In the genomic region with DNA sequence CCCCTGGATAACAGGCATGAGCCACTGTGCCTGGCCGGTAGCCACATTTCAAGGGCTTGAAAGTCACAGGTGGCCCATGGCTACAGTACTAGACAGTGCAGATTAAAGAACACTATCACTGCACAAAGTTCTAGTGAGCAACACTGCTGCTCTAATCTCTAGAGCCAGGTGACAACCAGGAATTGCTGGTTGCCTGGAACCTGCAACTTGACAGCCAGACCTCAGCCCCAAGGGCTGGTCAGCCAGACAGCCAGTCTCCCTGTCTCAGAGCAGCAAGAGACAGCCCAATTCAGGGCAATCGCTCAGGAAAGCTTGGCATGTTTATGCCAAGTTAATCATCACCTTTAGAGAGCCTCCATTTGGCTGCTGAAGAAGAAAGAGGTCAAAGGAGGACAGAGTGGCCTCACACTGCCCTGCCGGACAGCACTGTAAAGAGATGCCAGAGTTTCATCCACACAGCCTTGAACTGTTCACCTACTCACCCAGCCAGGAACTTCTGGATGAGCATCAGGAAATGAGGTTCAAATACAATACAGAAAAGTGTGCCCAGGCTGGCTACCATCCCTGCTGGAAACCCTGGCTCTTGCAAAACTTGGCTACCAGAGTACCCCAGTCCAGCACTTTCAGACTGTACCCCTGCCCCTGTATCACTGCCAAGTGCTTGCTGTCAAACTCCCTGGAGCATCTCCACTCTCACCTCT, we compare ENCODE assay signal across 1 cellular context.
A peak's percentile ranks its signal among the peaks of the same experiment; 100 is the strongest.
TF ChIP-seq lines count a peak whose summit lies in the region.

No MANE protein-coding gene starts in this region.

TF ChIP-seq in HepG2, 621 proteins besides CTCF, POLR2A, EP300 and RAD21 (continued from another document and continues in another):
- TF ChIP-seq ZNF205 (CRISPR knock-in tag; IDR thresholded peaks at IDR 0.05) (peak; percentile 87; the same call in 1 of the 2 replicates), SETDB1 (CRISPR knock-in tag; IDR thresholded peaks at IDR 0.05; ENCODE audit: borderline replicate concordance) (no peak), BHLHE40 (IDR thresholded peaks at IDR 0.05; ENCODE audit: low read length) (no peak), MTA1 (CRISPR knock-in tag; IDR thresholded peaks at IDR 0.05; ENCODE audit: borderline replicate concordance) (peak; percentile 56), XBP1 (CRISPR knock-in tag; IDR thresholded peaks at IDR 0.05) (no peak), ZNF792 (CRISPR knock-in tag; IDR thresholded peaks at IDR 0.05) (peak; percentile 77; the same call in 1 of the 2 replicates), ELF3 (CRISPR knock-in tag; IDR thresholded peaks at IDR 0.05) (peak; percentile 95), ZNF547 (CRISPR knock-in tag; IDR thresholded peaks at IDR 0.05) (no peak), FOXJ3 (CRISPR knock-in tag; IDR thresholded peaks at IDR 0.05; ENCODE audit: borderline replicate concordance) (peak; percentile 81; the same call in 1 of the 2 replicates), ZNF644 (CRISPR knock-in tag; IDR thresholded peaks at IDR 0.05; ENCODE audit: low read depth) (peak; percentile 58), ZNF18 (CRISPR knock-in tag; IDR thresholded peaks at IDR 0.05; ENCODE audit: insufficient replicate concordance) (peak; percentile 15), KLF11 (CRISPR knock-in tag; IDR thresholded peaks at IDR 0.05) (peak; percentile 27; the same call in 1 of the 2 replicates), TARDBP (CRISPR knock-in tag; IDR thresholded peaks at IDR 0.05) (peak; percentile 92; the same call in 1 of the 2 replicates), ZBTB39 (CRISPR knock-in tag; IDR thresholded peaks at IDR 0.05) (no peak), DNMT3B (CRISPR knock-in tag; conservative IDR thresholded peaks at IDR 0.05) (0 out of 2 replicates have a peak, but pooled peaks have one; percentile 72), MIXL1 (CRISPR knock-in tag; IDR thresholded peaks at IDR 0.05) (peak; percentile 93), GATAD1 (CRISPR knock-in tag; IDR thresholded peaks at IDR 0.05) (peak; percentile 39; the same call in 1 of the 2 replicates), FOSL2 (CRISPR knock-in tag; IDR thresholded peaks at IDR 0.05) (peak; percentile 69), ZNF629 (CRISPR knock-in tag; conservative IDR thresholded peaks at IDR 0.05) (0 out of 2 replicates have a peak, but pooled peaks have one; percentile 18), ZNF615 (CRISPR knock-in tag; IDR thresholded peaks at IDR 0.05; ENCODE audit: borderline replicate concordance) (no peak), ZNF589 (CRISPR knock-in tag; conservative IDR thresholded peaks at IDR 0.05) (no peak), PBX3 (CRISPR knock-in tag; IDR thresholded peaks at IDR 0.05; ENCODE audit: borderline replicate concordance) (no peak), ZNF713 (CRISPR knock-in tag; IDR thresholded peaks at IDR 0.05) (no peak), RXRA (CRISPR knock-in tag; IDR thresholded peaks at IDR 0.05) (peak; percentile 100), HMGXB4 (CRISPR knock-in tag; IDR thresholded peaks at IDR 0.05; ENCODE audit: borderline replicate concordance in 1 of 2, low read depth in 1 of 2) (peak in 1 of 2 experiments; percentile 75; a peak in 1 of 4 replicates), ZNF543 (CRISPR knock-in tag; IDR thresholded peaks at IDR 0.05) (no peak), ZNF331 (CRISPR knock-in tag; IDR thresholded peaks at IDR 0.05) (peak; percentile 69), ZGPAT (CRISPR knock-in tag; IDR thresholded peaks at IDR 0.05) (peak; percentile 87), FOXP4 (CRISPR knock-in tag; IDR thresholded peaks at IDR 0.05) (peak; percentile 84), ELF1 (CRISPR knock-in tag; IDR thresholded peaks at IDR 0.05) (peak; percentile 42; the same call in 1 of the 2 replicates), CREB3 (CRISPR knock-in tag; IDR thresholded peaks at IDR 0.05) (no peak)
- TF ChIP-seq, protein P1, sequence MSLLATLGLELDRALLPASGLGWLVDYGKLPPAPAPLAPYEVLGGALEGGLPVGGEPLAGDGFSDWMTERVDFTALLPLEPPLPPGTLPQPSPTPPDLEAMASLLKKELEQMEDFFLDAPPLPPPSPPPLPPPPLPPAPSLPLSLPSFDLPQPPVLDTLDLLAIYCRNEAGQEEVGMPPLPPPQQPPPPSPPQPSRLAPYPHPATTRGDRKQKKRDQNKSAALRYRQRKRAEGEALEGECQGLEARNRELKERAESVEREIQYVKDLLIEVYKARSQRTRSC (CRISPR knock-in tag; IDR thresholded peaks at IDR 0.05; ENCODE audit: low read depth) = no peak
- TF ChIP-seq, protein P2, sequence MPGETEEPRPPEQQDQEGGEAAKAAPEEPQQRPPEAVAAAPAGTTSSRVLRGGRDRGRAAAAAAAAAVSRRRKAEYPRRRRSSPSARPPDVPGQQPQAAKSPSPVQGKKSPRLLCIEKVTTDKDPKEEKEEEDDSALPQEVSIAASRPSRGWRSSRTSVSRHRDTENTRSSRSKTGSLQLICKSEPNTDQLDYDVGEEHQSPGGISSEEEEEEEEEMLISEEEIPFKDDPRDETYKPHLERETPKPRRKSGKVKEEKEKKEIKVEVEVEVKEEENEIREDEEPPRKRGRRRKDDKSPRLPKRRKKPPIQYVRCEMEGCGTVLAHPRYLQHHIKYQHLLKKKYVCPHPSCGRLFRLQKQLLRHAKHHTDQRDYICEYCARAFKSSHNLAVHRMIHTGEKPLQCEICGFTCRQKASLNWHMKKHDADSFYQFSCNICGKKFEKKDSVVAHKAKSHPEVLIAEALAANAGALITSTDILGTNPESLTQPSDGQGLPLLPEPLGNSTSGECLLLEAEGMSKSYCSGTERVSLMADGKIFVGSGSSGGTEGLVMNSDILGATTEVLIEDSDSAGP (CRISPR knock-in tag; IDR thresholded peaks at IDR 0.05; ENCODE audit: borderline replicate concordance) = peak; percentile 53
- TF ChIP-seq, protein P3, sequence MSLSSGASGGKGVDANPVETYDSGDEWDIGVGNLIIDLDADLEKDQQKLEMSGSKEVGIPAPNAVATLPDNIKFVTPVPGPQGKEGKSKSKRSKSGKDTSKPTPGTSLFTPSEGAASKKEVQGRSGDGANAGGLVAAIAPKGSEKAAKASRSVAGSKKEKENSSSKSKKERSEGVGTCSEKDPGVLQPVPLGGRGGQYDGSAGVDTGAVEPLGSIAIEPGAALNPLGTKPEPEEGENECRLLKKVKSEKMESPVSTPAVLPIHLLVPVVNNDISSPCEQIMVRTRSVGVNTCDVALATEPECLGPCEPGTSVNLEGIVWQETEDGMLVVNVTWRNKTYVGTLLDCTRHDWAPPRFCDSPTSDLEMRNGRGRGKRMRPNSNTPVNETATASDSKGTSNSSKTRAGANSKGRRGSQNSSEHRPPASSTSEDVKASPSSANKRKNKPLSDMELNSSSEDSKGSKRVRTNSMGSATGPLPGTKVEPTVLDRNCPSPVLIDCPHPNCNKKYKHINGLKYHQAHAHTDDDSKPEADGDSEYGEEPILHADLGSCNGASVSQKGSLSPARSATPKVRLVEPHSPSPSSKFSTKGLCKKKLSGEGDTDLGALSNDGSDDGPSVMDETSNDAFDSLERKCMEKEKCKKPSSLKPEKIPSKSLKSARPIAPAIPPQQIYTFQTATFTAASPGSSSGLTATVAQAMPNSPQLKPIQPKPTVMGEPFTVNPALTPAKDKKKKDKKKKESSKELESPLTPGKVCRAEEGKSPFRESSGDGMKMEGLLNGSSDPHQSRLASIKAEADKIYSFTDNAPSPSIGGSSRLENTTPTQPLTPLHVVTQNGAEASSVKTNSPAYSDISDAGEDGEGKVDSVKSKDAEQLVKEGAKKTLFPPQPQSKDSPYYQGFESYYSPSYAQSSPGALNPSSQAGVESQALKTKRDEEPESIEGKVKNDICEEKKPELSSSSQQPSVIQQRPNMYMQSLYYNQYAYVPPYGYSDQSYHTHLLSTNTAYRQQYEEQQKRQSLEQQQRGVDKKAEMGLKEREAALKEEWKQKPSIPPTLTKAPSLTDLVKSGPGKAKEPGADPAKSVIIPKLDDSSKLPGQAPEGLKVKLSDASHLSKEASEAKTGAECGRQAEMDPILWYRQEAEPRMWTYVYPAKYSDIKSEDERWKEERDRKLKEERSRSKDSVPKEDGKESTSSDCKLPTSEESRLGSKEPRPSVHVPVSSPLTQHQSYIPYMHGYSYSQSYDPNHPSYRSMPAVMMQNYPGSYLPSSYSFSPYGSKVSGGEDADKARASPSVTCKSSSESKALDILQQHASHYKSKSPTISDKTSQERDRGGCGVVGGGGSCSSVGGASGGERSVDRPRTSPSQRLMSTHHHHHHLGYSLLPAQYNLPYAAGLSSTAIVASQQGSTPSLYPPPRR (CRISPR knock-in tag; IDR thresholded peaks at IDR 0.05; ENCODE audit: borderline replicate concordance) = peak; percentile 67; the same call in 1 of the 2 replicates
